ENCODE assay signal across 23 cellular contexts in genomic region chr3:134928819-134929218, GRCh38.
"Had no signal": no experiment of that assay in that cellular context is flagged by ENCODE, and none has a peak within 500 bp of the region (broad histone marks: within the 10 kb centered on the region; RNA-seq: fewer than 3 reads in every experiment).

No MANE protein-coding gene starts in this region.

- H3K79me2 ChIP-seq: hepatocyte, parathyroid adenoma had no signal

- H3K4me3 ChIP-seq: dorsolateral prefrontal cortex, hepatocyte, lung, prostate gland, right lobe of liver, testis, tibial nerve, upper lobe of right lung, vagina had no signal

- H3K27ac Mint-ChIP-seq: stimulated activated naive B cell treated with anti-CD40 and anti-IgM and Interleukin-4, amounts not matched to agents 10 μg/mL and 1 μg/mL and 100 μg/mL, for 72 hours; stimulated activated naive CD8-positive, alpha-beta T cell treated with anti-CD3 and anti-CD28 coated beads, Interleukin-15, amount 100 ng/mL, for 72 hours had no signal

- H3K9me3 ChIP-seq: prostate gland, right lobe of liver, testis, vagina had no signal

- H3K27ac ChIP-seq: dorsolateral prefrontal cortex, hepatocyte, parathyroid adenoma, prostate gland, right lobe of liver, testis, tibial nerve, upper lobe of right lung, vagina had no signal

- FAIRE-seq: kidney had no signal

- H3K36me3 Mint-ChIP-seq: naive B cell had no signal

- H3K4me1 ChIP-seq: prostate gland, right lobe of liver, tibial nerve, upper lobe of right lung, vagina had no signal

- H3K36me3 ChIP-seq: prostate gland, right lobe of liver, tibial nerve, upper lobe of right lung, vagina had no signal

- DNase-seq: dorsolateral prefrontal cortex; effector CD8-positive, alpha-beta T cell; foreskin melanocyte; kidney; left colon; left ventricle myocardium superior; mesendoderm; naive B cell; retina; right lobe of liver; stimulated activated CD4-positive, alpha-beta T cell treated with anti-CD3 and anti-CD28 coated beads, Interleukin-2, amount 100 ng/mL, for 24 hours; stimulated activated CD4-positive, alpha-beta T cell treated with anti-CD3 and anti-CD28 coated beads, Interleukin-4, amount 100 ng/mL, for 4 hours; stimulated activated naive B cell treated with anti-CD40 and anti-IgM and Interleukin-4, amounts not matched to agents 10 μg/mL and 1 μg/mL and 100 μg/mL, for 72 hours; stimulated activated naive CD8-positive, alpha-beta T cell treated with anti-CD3 and anti-CD28 coated beads, Interleukin-15, amount 100 ng/mL, for 72 hours; testis; upper lobe of right lung had no signal

- H3K9me3 Mint-ChIP-seq: nephron had no signal

- H3K4me3 Mint-ChIP-seq: naive B cell; nephron; stimulated activated naive B cell treated with anti-CD40 and anti-IgM and Interleukin-4, amounts not matched to agents 10 μg/mL and 1 μg/mL and 100 μg/mL, for 72 hours; stimulated activated naive CD8-positive, alpha-beta T cell treated with anti-CD3 and anti-CD28 coated beads, Interleukin-15, amount 100 ng/mL, for 72 hours had no signal

- H3K27me3 ChIP-seq: dorsolateral prefrontal cortex, hepatocyte, right lobe of liver, testis, tibial nerve, upper lobe of right lung, vagina had no signal

- H3K4me1 Mint-ChIP-seq: stimulated activated naive B cell treated with anti-CD40 and anti-IgM and Interleukin-4, amounts not matched to agents 10 μg/mL and 1 μg/mL and 100 μg/mL, for 72 hours had no signal

- H3K4me2 ChIP-seq: hepatocyte had no signal

- H2AFZ ChIP-seq: hepatocyte, parathyroid adenoma had no signal

- ATAC-seq: left colon; left ventricle myocardium superior; right lobe of liver; stimulated activated naive B cell treated with anti-CD40 and anti-IgM and Interleukin-4, amounts not matched to agents 10 μg/mL and 1 μg/mL and 100 μg/mL, for 72 hours; stimulated activated naive CD8-positive, alpha-beta T cell treated with anti-CD3 and anti-CD28 coated beads, Interleukin-15, amount 100 ng/mL, for 72 hours; upper lobe of right lung had no signal

- H3K27me3 Mint-ChIP-seq: stimulated activated naive B cell treated with anti-CD40 and anti-IgM and Interleukin-4, amounts not matched to agents 10 μg/mL and 1 μg/mL and 100 μg/mL, for 72 hours had no signal

- H3K9ac ChIP-seq: parathyroid adenoma had no signal
